35 cellular contexts compared by ENCODE assay signal in genomic region chr3:104832530-104832929, GRCh38.
"Had no signal": no experiment of that assay in that cellular context is flagged by ENCODE, and none has a peak within 500 bp of the region (broad histone marks: within the 10 kb centered on the region; RNA-seq: fewer than 3 reads in every experiment).

No MANE protein-coding gene starts in this region.

- H3K27me3 Mint-ChIP-seq: activated B cell treated with CpG ODN at 0.5 μM for 24 hours; activated CD4-positive, alpha-beta T cell treated with anti-CD3 and anti-CD28 coated beads for 36 hours; activated CD4-positive, alpha-beta T cell treated with anti-CD3 and anti-CD28 coated beads, Interleukin-2, amount 10 ng/mL, durations not matched to agents 24 days and 14 days; activated CD8-positive, alpha-beta memory T cell treated with anti-CD3 and anti-CD28 coated beads, Interleukin-2, amount 10 ng/mL, durations not matched to agents 7 days and 5 days; activated naive CD8-positive, alpha-beta T cell treated with anti-CD3 and anti-CD28 coated beads, Interleukin-2, amount 10 ng/mL, durations not matched to agents 7 days and 5 days; central memory CD8-positive, alpha-beta T cell; dendritic cell treated with granulocyte-macrophage colony-stimulating factor and Interleukin-4, amounts not matched to agents 40 ng/mL and 50 ng/mL, for 4 days had no signal

- H3K4me3 Mint-ChIP-seq: activated B cell treated with CpG ODN at 0.5 μM for 24 hours; activated CD4-positive, alpha-beta memory T cell treated with anti-CD3 and anti-CD28 coated beads for 36 hours; activated CD4-positive, alpha-beta T cell treated with anti-CD3 and anti-CD28 coated beads for 36 hours; activated CD4-positive, alpha-beta T cell treated with anti-CD3 and anti-CD28 coated beads, Interleukin-2, amount 10 ng/mL, durations not matched to agents 24 days and 14 days; activated CD8-positive, alpha-beta memory T cell treated with anti-CD3 and anti-CD28 coated beads, Interleukin-2, amount 10 ng/mL, durations not matched to agents 7 days and 5 days; activated CD8-positive, alpha-beta T cell treated with anti-CD3 and anti-CD28 coated beads, Interleukin-2, amount 10 ng/mL, durations not matched to agents 7 days and 5 days; activated naive CD4-positive, alpha-beta T cell treated with anti-CD3 and anti-CD28 coated beads for 36 hours; activated naive CD8-positive, alpha-beta T cell treated with anti-CD3 and anti-CD28 coated beads, Interleukin-2, amount 10 ng/mL, durations not matched to agents 7 days and 5 days; activated T-helper 1 cell treated with anti-CD3 and anti-CD28 coated beads, Interleukin-12 subunit alpha, Interleukin-12 subunit beta, Interleukin-2, Interleukin-4 antibody, amounts not matched to agents 30 ng/mL and 10 ng/mL and 1 ng/mL, durations not matched to agents 14 hours and 24 hours and 36 hours; central memory CD8-positive, alpha-beta T cell; dendritic cell treated with granulocyte-macrophage colony-stimulating factor and Interleukin-4, amounts not matched to agents 40 ng/mL and 50 ng/mL, for 4 days; endodermal cell; T-helper 17 cell; T-helper 2 cell treated with Interferon-gamma antibody and Interleukin-4, amounts not matched to agents 5 μg/mL and 100 μg/mL, for 36 hours had no signal

- H3K36me3 ChIP-seq: brain microvascular endothelial cell, gastrocnemius medialis, heart left ventricle, WERI-Rb-1 had no signal

- DNase-seq: activated B cell treated with CpG ODN at 0.5 μM for 24 hours; activated CD4-positive, alpha-beta memory T cell treated with anti-CD3 and anti-CD28 coated beads for 36 hours; activated CD4-positive, alpha-beta T cell treated with anti-CD3 and anti-CD28 coated beads for 36 hours; activated CD4-positive, alpha-beta T cell treated with anti-CD3 and anti-CD28 coated beads, Interleukin-2, amount 10 ng/mL, durations not matched to agents 24 days and 14 days; activated CD4-positive, CD25-positive, alpha-beta regulatory T cell treated with anti-CD3 and anti-CD28 coated beads, Interleukin-2, amount 50 U/mL, for 72 hours; activated CD8-positive, alpha-beta memory T cell treated with anti-CD3 and anti-CD28 coated beads, Interleukin-2, amount 10 ng/mL, durations not matched to agents 7 days and 5 days; activated CD8-positive, alpha-beta memory T cell treated with anti-CD3 and anti-CD28 coated beads, Interleukin-2, amount 50 U/mL, for 4 hours; activated CD8-positive, alpha-beta T cell treated with anti-CD3 and anti-CD28 coated beads, Interleukin-2, amount 10 ng/mL, durations not matched to agents 7 days and 5 days; activated effector memory CD4-positive, alpha-beta T cell treated with anti-CD3 and anti-CD28 coated beads, Interleukin-2, amount 50 U/mL, for 16 hours; activated naive CD4-positive, alpha-beta T cell treated with anti-CD3 and anti-CD28 coated beads for 36 hours; activated naive CD8-positive, alpha-beta T cell treated with anti-CD3 and anti-CD28 coated beads, Interleukin-2, amount 10 ng/mL, durations not matched to agents 7 days and 5 days; activated T-cell treated with anti-CD3 and anti-CD28 coated beads, Interleukin-2, amount 50 U/mL, for 1 hour; activated T-cell treated with anti-CD3 and anti-CD28 coated beads, Interleukin-2, amount 50 U/mL, for 48 hours; amniotic stem cell; anterior cingulate cortex; brain microvascular endothelial cell; dorsolateral prefrontal cortex; effector memory CD4-positive, alpha-beta T cell; endodermal cell; foreskin keratinocyte; gastrocnemius medialis; glutamatergic neuron; heart left ventricle; T-helper 1 cell; T-helper 17 cell; T1000; WERI-Rb-1 had no signal

- H3K4me1 Mint-ChIP-seq: activated B cell treated with CpG ODN at 0.5 μM for 24 hours; activated CD4-positive, alpha-beta T cell treated with anti-CD3 and anti-CD28 coated beads for 36 hours; activated CD4-positive, alpha-beta T cell treated with anti-CD3 and anti-CD28 coated beads, Interleukin-2, amount 10 ng/mL, durations not matched to agents 24 days and 14 days; activated CD8-positive, alpha-beta memory T cell treated with anti-CD3 and anti-CD28 coated beads, Interleukin-2, amount 10 ng/mL, durations not matched to agents 7 days and 5 days; activated naive CD8-positive, alpha-beta T cell treated with anti-CD3 and anti-CD28 coated beads, Interleukin-2, amount 10 ng/mL, durations not matched to agents 7 days and 5 days; central memory CD8-positive, alpha-beta T cell had no signal

- H3K4me1 ChIP-seq: foreskin keratinocyte, gastrocnemius medialis, heart left ventricle had no signal

- H3K27me3 ChIP-seq: brain microvascular endothelial cell, dorsolateral prefrontal cortex, foreskin keratinocyte, gastrocnemius medialis, heart left ventricle had no signal

- ATAC-seq: activated CD4-positive, alpha-beta T cell treated with anti-CD3 and anti-CD28 coated beads for 36 hours; activated CD8-positive, alpha-beta memory T cell treated with anti-CD3 and anti-CD28 coated beads, Interleukin-2, amount 10 ng/mL, durations not matched to agents 7 days and 5 days; activated CD8-positive, alpha-beta T cell treated with anti-CD3 and anti-CD28 coated beads, Interleukin-2, amount 10 ng/mL, durations not matched to agents 7 days and 5 days; activated naive CD4-positive, alpha-beta T cell treated with anti-CD3 and anti-CD28 coated beads, Interleukin-2, amount 50 U/mL, for 72 hours; esophagus mucosa; foreskin keratinocyte; gastrocnemius medialis; heart left ventricle; T-helper 17 cell had no signal

- H3K27ac ChIP-seq: brain microvascular endothelial cell, coronary artery, dorsolateral prefrontal cortex, foreskin keratinocyte, gastrocnemius medialis, heart left ventricle, WERI-Rb-1 had no signal

- H3K9me3 Mint-ChIP-seq: activated B cell treated with CpG ODN at 0.5 μM for 24 hours; activated CD4-positive, alpha-beta memory T cell treated with anti-CD3 and anti-CD28 coated beads for 36 hours; activated CD4-positive, alpha-beta T cell treated with anti-CD3 and anti-CD28 coated beads, Interleukin-2, amount 10 ng/mL, durations not matched to agents 24 days and 14 days; activated naive CD4-positive, alpha-beta T cell treated with anti-CD3 and anti-CD28 coated beads for 36 hours; activated naive CD8-positive, alpha-beta T cell treated with anti-CD3 and anti-CD28 coated beads, Interleukin-2, amount 10 ng/mL, durations not matched to agents 7 days and 5 days; activated T-helper 1 cell treated with anti-CD3 and anti-CD28 coated beads, Interleukin-12 subunit alpha, Interleukin-12 subunit beta, Interleukin-2, Interleukin-4 antibody, amounts not matched to agents 30 ng/mL and 10 ng/mL and 1 ng/mL, durations not matched to agents 14 hours and 24 hours and 36 hours; activated T-helper 2 cell treated with anti-CD3 and anti-CD28 coated beads, Interferon-gamma antibody, Interleukin-2, Interleukin-4, amounts not matched to agents 10 μg/mL and 5 μg/mL and 100 μg/mL, durations not matched to agents 14 hours and 24 hours and 36 hours; central memory CD8-positive, alpha-beta T cell; endodermal cell; T-helper 2 cell treated with Interferon-gamma antibody and Interleukin-4, amounts not matched to agents 5 μg/mL and 100 μg/mL, for 36 hours had no signal

- H3K36me3 Mint-ChIP-seq: activated CD4-positive, alpha-beta memory T cell treated with anti-CD3 and anti-CD28 coated beads for 36 hours; activated CD8-positive, alpha-beta memory T cell treated with anti-CD3 and anti-CD28 coated beads, Interleukin-2, amount 10 ng/mL, durations not matched to agents 7 days and 5 days; activated naive CD4-positive, alpha-beta T cell treated with anti-CD3 and anti-CD28 coated beads, Interleukin-2, amount 50 U/mL, for 72 hours; activated naive CD8-positive, alpha-beta T cell treated with anti-CD3 and anti-CD28 coated beads, Interleukin-2, amount 10 ng/mL, durations not matched to agents 7 days and 5 days had no signal

- H3K9me3 ChIP-seq: gastrocnemius medialis, heart left ventricle had no signal

- H3K4me3 ChIP-seq: coronary artery, dorsolateral prefrontal cortex, gastrocnemius medialis, heart left ventricle had no signal

- H3K27ac Mint-ChIP-seq: activated B cell treated with CpG ODN at 0.5 μM for 24 hours; activated CD4-positive, alpha-beta memory T cell treated with anti-CD3 and anti-CD28 coated beads for 36 hours; activated CD4-positive, alpha-beta T cell treated with anti-CD3 and anti-CD28 coated beads for 36 hours; activated CD4-positive, alpha-beta T cell treated with anti-CD3 and anti-CD28 coated beads, Interleukin-2, amount 10 ng/mL, durations not matched to agents 24 days and 14 days; activated CD8-positive, alpha-beta memory T cell treated with anti-CD3 and anti-CD28 coated beads, Interleukin-2, amount 10 ng/mL, durations not matched to agents 7 days and 5 days; activated CD8-positive, alpha-beta T cell treated with anti-CD3 and anti-CD28 coated beads, Interleukin-2, amount 10 ng/mL, durations not matched to agents 7 days and 5 days; activated naive CD4-positive, alpha-beta T cell treated with anti-CD3 and anti-CD28 coated beads for 36 hours; activated naive CD4-positive, alpha-beta T cell treated with anti-CD3 and anti-CD28 coated beads, Interleukin-2, amount 50 U/mL, for 72 hours; activated naive CD8-positive, alpha-beta T cell treated with anti-CD3 and anti-CD28 coated beads, Interleukin-2, amount 10 ng/mL, durations not matched to agents 7 days and 5 days; activated T-helper 1 cell treated with anti-CD3 and anti-CD28 coated beads, Interleukin-12 subunit alpha, Interleukin-12 subunit beta, Interleukin-2, Interleukin-4 antibody, amounts not matched to agents 30 ng/mL and 10 ng/mL and 1 ng/mL, durations not matched to agents 14 hours and 24 hours and 36 hours; activated T-helper 2 cell treated with anti-CD3 and anti-CD28 coated beads, Interferon-gamma antibody, Interleukin-2, Interleukin-4, amounts not matched to agents 10 μg/mL and 5 μg/mL and 100 μg/mL, durations not matched to agents 14 hours and 24 hours and 36 hours; dendritic cell treated with granulocyte-macrophage colony-stimulating factor and Interleukin-4, amounts not matched to agents 40 ng/mL and 50 ng/mL, for 4 days; endodermal cell; T-helper 17 cell; T-helper 2 cell treated with Interferon-gamma antibody and Interleukin-4, amounts not matched to agents 5 μg/mL and 100 μg/mL, for 36 hours had no signal
